2 cellular contexts compared by ENCODE assay signal in the genomic region with DNA sequence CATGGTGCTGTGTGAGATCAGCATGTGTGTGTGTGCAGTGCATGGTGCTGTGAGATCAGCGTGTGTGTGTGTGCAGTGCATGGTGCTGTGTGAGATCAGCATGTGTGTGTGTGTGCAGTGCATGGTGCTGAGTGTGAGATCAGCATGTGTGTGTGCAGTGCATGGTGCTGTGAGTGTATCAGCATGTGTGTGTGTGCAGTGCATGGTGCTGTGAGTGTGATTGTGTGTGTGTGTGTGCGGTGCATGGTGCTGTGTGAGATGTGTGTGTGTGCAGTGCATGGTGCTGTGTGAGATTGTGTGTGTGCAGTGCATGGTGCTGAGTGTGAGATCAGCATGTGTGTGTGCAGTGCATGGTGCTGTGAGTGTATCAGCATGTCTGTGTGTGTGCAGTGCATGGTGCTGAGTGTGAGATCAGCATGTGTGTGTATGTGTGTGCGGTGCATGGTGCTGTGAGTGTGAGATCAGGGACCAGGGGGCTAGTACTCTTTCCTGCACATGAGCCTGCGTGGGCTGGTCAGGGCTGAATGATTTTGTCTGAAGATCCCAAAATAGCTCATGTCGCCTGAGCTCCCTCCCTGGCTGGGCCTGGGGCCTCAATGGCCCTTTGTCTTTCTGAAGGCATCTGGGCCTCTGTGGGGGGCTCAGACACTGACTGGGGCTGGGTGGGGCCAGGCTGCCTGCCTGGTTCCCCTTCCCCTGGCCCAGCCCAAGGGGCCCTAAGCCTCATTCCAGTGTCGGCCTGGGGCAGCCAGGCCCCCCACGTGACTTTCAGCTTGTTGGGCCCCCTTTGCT.
A peak's percentile ranks its signal among the peaks of the same experiment; 100 is the strongest.
TF ChIP-seq lines count a peak whose summit lies in the region.

No MANE protein-coding gene starts in this region.

TF ChIP-seq in HEK293, 187 proteins besides CTCF, POLR2A, EP300 and RAD21:
- TF ChIP-seq GLIS1 (tag by site-specific recombination; IDR thresholded peaks at IDR 0.05) (peak; percentile 68), GLIS2 (tag by site-specific recombination; IDR thresholded peaks at IDR 0.05) (0 out of 2 replicates have a peak, but pooled peaks have one; percentile 45), ZIC2 (tag by site-specific recombination; IDR thresholded peaks at IDR 0.05) (peak; percentile 16; the same call in 1 of the 2 replicates), SALL2 (tag by site-specific recombination; IDR thresholded peaks at IDR 0.05; ENCODE audit: borderline replicate concordance) (0 out of 2 replicates have a peak, but pooled peaks have one; percentile 31), ZNF768 (tag by site-specific recombination; IDR thresholded peaks at IDR 0.05) (peak; percentile 35; the same call in 1 of the 2 replicates), EGR2 (tag by site-specific recombination; IDR thresholded peaks at IDR 0.05; ENCODE audit: low read depth) (0 out of 2 replicates have a peak, but pooled peaks have one; percentile 16)
- TF ChIP-seq, protein P1, sequence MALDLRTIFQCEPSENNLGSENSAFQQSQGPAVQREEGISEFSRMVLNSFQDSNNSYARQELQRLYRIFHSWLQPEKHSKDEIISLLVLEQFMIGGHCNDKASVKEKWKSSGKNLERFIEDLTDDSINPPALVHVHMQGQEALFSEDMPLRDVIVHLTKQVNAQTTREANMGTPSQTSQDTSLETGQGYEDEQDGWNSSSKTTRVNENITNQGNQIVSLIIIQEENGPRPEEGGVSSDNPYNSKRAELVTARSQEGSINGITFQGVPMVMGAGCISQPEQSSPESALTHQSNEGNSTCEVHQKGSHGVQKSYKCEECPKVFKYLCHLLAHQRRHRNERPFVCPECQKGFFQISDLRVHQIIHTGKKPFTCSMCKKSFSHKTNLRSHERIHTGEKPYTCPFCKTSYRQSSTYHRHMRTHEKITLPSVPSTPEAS (tag by site-specific recombination; IDR thresholded peaks at IDR 0.05) = peak; percentile 94
- TF ChIP-seq, protein P2, sequence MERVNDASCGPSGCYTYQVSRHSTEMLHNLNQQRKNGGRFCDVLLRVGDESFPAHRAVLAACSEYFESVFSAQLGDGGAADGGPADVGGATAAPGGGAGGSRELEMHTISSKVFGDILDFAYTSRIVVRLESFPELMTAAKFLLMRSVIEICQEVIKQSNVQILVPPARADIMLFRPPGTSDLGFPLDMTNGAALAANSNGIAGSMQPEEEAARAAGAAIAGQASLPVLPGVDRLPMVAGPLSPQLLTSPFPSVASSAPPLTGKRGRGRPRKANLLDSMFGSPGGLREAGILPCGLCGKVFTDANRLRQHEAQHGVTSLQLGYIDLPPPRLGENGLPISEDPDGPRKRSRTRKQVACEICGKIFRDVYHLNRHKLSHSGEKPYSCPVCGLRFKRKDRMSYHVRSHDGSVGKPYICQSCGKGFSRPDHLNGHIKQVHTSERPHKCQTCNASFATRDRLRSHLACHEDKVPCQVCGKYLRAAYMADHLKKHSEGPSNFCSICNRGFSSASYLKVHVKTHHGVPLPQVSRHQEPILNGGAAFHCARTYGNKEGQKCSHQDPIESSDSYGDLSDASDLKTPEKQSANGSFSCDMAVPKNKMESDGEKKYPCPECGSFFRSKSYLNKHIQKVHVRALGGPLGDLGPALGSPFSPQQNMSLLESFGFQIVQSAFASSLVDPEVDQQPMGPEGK (tag by site-specific recombination; IDR thresholded peaks at IDR 0.05) = 0 out of 2 replicates have a peak, but pooled peaks have one; percentile 14

TF ChIP-seq in H1, 55 proteins besides CTCF, POLR2A, EP300 and RAD21:
- TF ChIP-seq, protein P3, sequence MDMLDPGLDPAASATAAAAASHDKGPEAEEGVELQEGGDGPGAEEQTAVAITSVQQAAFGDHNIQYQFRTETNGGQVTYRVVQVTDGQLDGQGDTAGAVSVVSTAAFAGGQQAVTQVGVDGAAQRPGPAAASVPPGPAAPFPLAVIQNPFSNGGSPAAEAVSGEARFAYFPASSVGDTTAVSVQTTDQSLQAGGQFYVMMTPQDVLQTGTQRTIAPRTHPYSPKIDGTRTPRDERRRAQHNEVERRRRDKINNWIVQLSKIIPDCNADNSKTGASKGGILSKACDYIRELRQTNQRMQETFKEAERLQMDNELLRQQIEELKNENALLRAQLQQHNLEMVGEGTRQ (IDR thresholded peaks at IDR 0.05; ENCODE audit: low read length) = 0 out of 2 replicates have a peak, but pooled peaks have one; percentile 17
